ENCODE assay signal across 22 cellular contexts in the genomic region with DNA sequence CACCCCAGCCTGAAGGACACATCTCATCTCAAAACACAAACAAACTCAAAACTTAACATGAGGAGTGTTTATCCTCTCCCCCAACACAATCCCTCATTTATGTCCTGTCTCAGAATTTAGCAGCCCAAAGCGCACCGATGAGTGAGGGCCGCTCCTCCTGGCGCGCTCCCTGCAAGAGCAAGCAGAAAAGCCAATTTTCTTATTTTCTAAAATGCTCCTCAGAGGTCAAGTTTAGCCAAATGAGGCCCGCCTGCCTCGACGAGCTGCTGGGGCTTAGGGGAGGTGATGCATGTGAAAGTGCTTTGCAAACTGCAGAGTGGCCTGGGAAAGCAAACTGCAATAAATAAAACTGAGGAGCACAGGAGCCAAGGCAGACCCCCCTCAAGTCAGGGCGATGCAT. TPM values are rescaled to one million over a fixed set of nuclear protein-coding genes. Genes with fewer than 3 reads are reported as not detected.
A peak's percentile ranks its signal among the peaks of the same experiment; 100 is the strongest.
DNase-seq lines count a peak whose midpoint lies in the region; ATAC-seq and TF ChIP-seq lines count a peak whose summit lies in the region.
"Had no signal": no experiment of that assay in that cellular context is flagged by ENCODE, and none has a peak within 500 bp of the region (broad histone marks: within the 10 kb centered on the region; RNA-seq: fewer than 3 reads in every experiment).

No MANE protein-coding gene starts in this region.

- POLR2A ChIA-PET in MCF 10A (lab: Yijun Ruan, JAX): no interaction called here

- H3K9me3 ChIP-seq in mammary epithelial cell (replicated peaks; ENCODE audit: insufficient read depth, low read length): no peaks in the 10 kb centered on the region
- H3K9me3 ChIP-seq in mucosa of rectum (ENCODE audit: control insufficient read depth in 2 of 2, low read length in 2 of 2): no peaks in the 10 kb centered on the region
- no peaks in the 10 kb centered on the region for H3K9me3 ChIP-seq in stomach smooth muscle (ENCODE audit: control insufficient read depth in 2 of 2, low read length in 2 of 2)
- H3K9me3 ChIP-seq: A549 had no signal

- H3K9ac ChIP-seq in mammary epithelial cell (ENCODE audit: insufficient read depth, low read length) (no peak overlapping the region), mucosa of rectum (ENCODE audit: low read depth in 1 of 2, low read length in 2 of 2) (no peak overlapping the region), stomach smooth muscle (ENCODE audit: low read length in 2 of 2) (no peak overlapping the region)

- intact Hi-C loops in MCF 10A (cut with micrococcal nuclease): no loop called here
- intact Hi-C loops in mammary epithelial cell (cut with micrococcal nuclease): no loop called here

- dilution Hi-C loops in mammary epithelial cell (cut with HindIII; ENCODE audit: low sequenced_read_pairs): no loop called here

- TF ChIP-seq CTCF in MCF 10A (IDR thresholded peaks at IDR 0.05; ENCODE audit: unreplicated experiment) (no peak), mammary epithelial cell (conservative IDR thresholded peaks at IDR 0.05 in 1 of 2, IDR thresholded peaks at IDR 0.05 in 1 of 2; ENCODE audit: extremely low read depth in 1 of 2, insufficient read depth in 1 of 2, low read depth in 1 of 2, low read length in 2 of 2) (no peak)

- H3K27ac Mint-ChIP-seq in MCF 10A (ENCODE audit: low read depth, unreplicated experiment): peak overlapping the region; percentile 66
- H3K27ac Mint-ChIP-seq in effector memory CD8-positive, alpha-beta T cell: peak overlapping the region; percentile 28 to 44
- H3K27ac Mint-ChIP-seq: activated CD4-positive, alpha-beta memory T cell treated with anti-CD3 and anti-CD28 coated beads for 36 hours; B cell had no signal

- no peaks in the 10 kb centered on the region for H3K27me3 ChIP-seq in mammary epithelial cell (ENCODE audit: insufficient read depth, low read length)
- H3K27me3 ChIP-seq in mucosa of rectum (ENCODE audit: control insufficient read depth in 2 of 2, insufficient read depth in 2 of 2, low read length in 2 of 2): no peaks in the 10 kb centered on the region
- H3K27me3 ChIP-seq in stomach smooth muscle (ENCODE audit: control insufficient read depth in 1 of 2, insufficient read depth in 2 of 2, low read length in 2 of 2): no peaks in the 10 kb centered on the region

- CTCF ChIA-PET in MCF 10A (lab: Yijun Ruan, JAX): interaction anchor here (0.6 kb wide), 1 partner anchor 181 kb away, joined by 3 read pairs; no protein-coding TSS in a partner anchor
- CTCF ChIA-PET in mammary epithelial cell (lab: Charles Lee; ENCODE audit: low non-redundant PET): no interaction called here

- H3K9me3 Mint-ChIP-seq in MCF 10A (ENCODE audit: unreplicated experiment): no peaks in the 10 kb centered on the region
- no peaks in the 10 kb centered on the region for H3K9me3 Mint-ChIP-seq in effector memory CD8-positive, alpha-beta T cell
- H3K9me3 Mint-ChIP-seq: activated CD4-positive, alpha-beta memory T cell treated with anti-CD3 and anti-CD28 coated beads for 36 hours; CD8-positive, alpha-beta memory T cell had no signal

- no peak overlapping the region for H3K4me3 Mint-ChIP-seq in MCF 10A (ENCODE audit: unreplicated experiment)
- H3K4me3 Mint-ChIP-seq in effector memory CD8-positive, alpha-beta T cell: no peak overlapping the region
- H3K4me3 Mint-ChIP-seq: activated CD4-positive, alpha-beta memory T cell treated with anti-CD3 and anti-CD28 coated beads for 36 hours; B cell; CD8-positive, alpha-beta memory T cell had no signal

- H2AFZ ChIP-seq in mammary epithelial cell (ENCODE audit: low read depth, low read length): no peak overlapping the region
- H2AFZ ChIP-seq: PC-9 had no signal

- in situ Hi-C loops in mammary epithelial cell (cut with MboI; ENCODE audit: low sequenced_read_pairs in 2 of 2): no loop called here

- H3K4me3 ChIP-seq in mammary epithelial cell (replicated peaks in 1 of 3; ENCODE audit: insufficient read depth in 1 of 3, low read depth in 2 of 3, low read length in 3 of 3) (no peak overlapping the region), mucosa of rectum (ENCODE audit: low read length in 2 of 2) (no peak overlapping the region), stomach smooth muscle (ENCODE audit: low read length in 2 of 2) (no peak overlapping the region)
- H3K4me3 ChIP-seq: A549, coronary artery, PC-9 had no signal

- H3K4me1 Mint-ChIP-seq in MCF 10A (ENCODE audit: insufficient read depth, unreplicated experiment): no peaks in the 10 kb centered on the region
- H3K4me1 Mint-ChIP-seq in effector memory CD8-positive, alpha-beta T cell (ENCODE audit: low read depth in 2 of 2): peaks cover 28 to 49% of the 10 kb centered on the region in 2 donors

- peaks cover 30% of the 10 kb centered on the region for H3K36me3 Mint-ChIP-seq in MCF 10A (ENCODE audit: insufficient read depth, unreplicated experiment)
- H3K36me3 Mint-ChIP-seq in effector memory CD8-positive, alpha-beta T cell (ENCODE audit: insufficient read depth): peaks cover 34% of the 10 kb centered on the region

- no peaks in the 10 kb centered on the region for H3K4me1 ChIP-seq in mammary epithelial cell (ENCODE audit: insufficient read depth, low read length)
- H3K4me1 ChIP-seq in mucosa of rectum (ENCODE audit: control insufficient read depth in 2 of 2, insufficient read depth in 2 of 2, low read length in 2 of 2): peaks cover 8 to 10% of the 10 kb centered on the region in 2 donors
- H3K4me1 ChIP-seq in stomach smooth muscle (ENCODE audit: control insufficient read depth, insufficient read depth, low read length): peaks cover 70% of the 10 kb centered on the region
- H3K4me1 ChIP-seq: A549 had no signal

- H3K79me2 ChIP-seq in mammary epithelial cell (ENCODE audit: insufficient read depth, low read length): peaks cover 78% of the 10 kb centered on the region

- no peaks in the 10 kb centered on the region for H4K20me1 ChIP-seq in mammary epithelial cell (ENCODE audit: insufficient read depth, low read length)

- BruUV-seq in MCF 10A (replicated peaks; lab: Mats Ljungman, UMichigan) (no TSS peak), mammary epithelial cell (replicated peaks; lab: Mats Ljungman, UMichigan) (no TSS peak)

- no peak overlapping the region for H3K4me2 ChIP-seq in mammary epithelial cell (ENCODE audit: insufficient read depth, low read depth, low read length)
- H3K4me2 ChIP-seq: A549, PC-9 had no signal

- WGBS in mammary epithelial cell (ENCODE audit: low coverage, missing lambda C conversion rate): 94% methylated on average over 9 of the region's 9 CpGs

- H3K27me3 Mint-ChIP-seq in MCF 10A (ENCODE audit: insufficient read depth, unreplicated experiment): no peaks in the 10 kb centered on the region
- H3K27me3 Mint-ChIP-seq in effector memory CD8-positive, alpha-beta T cell: no peaks in the 10 kb centered on the region
- H3K27me3 Mint-ChIP-seq: activated CD4-positive, alpha-beta memory T cell treated with anti-CD3 and anti-CD28 coated beads for 36 hours; B cell; CD8-positive, alpha-beta memory T cell had no signal

- H3K36me3 ChIP-seq in mammary epithelial cell (ENCODE audit: insufficient read depth, low read length) (peaks cover 3% of the 10 kb centered on the region), mucosa of rectum (ENCODE audit: control insufficient read depth in 2 of 2, insufficient read depth in 2 of 2, low read length in 2 of 2) (peaks cover 22 to 29% of the 10 kb centered on the region in 2 donors), stomach smooth muscle (ENCODE audit: control insufficient read depth in 2 of 2, insufficient read depth in 2 of 2, low read length in 2 of 2) (peaks cover 11 to 20% of the 10 kb centered on the region in 2 donors)

- ATAC-seq in effector memory CD8-positive, alpha-beta T cell (replicated peaks): no peak
- no peak for ATAC-seq in HG03439 (IDR thresholded peaks at IDR 0.05; ENCODE audit: unreplicated experiment)
- ATAC-seq: A549, left colon had no signal

- H3K27ac ChIP-seq in mammary epithelial cell (ENCODE audit: insufficient read depth, low read depth, low read length) (no peak overlapping the region), mucosa of rectum (ENCODE audit: low read depth in 2 of 2, low read length in 2 of 2) (peak overlapping the region; percentile 34 to 38), stomach smooth muscle (ENCODE audit: low read length) (peak overlapping the region; percentile 69)
- H3K27ac ChIP-seq: A549, coronary artery, PC-9 had no signal

- DNase-seq in MCF 10A (ENCODE audit: unreplicated experiment): no peak
- no peak for DNase-seq in mammary epithelial cell
- no peak for DNase-seq in effector memory CD8-positive, alpha-beta T cell
- DNase-seq in hypothalamus (lab: John Stamatoyannopoulos, UW): no peak
- no peak for DNase-seq in NCI-H2171 treated with DMSO at 0.1 percent for 48 hours (lab: John Stamatoyannopoulos, UW)
- DNase-seq: activated CD4-positive, alpha-beta memory T cell treated with anti-CD3 and anti-CD28 coated beads for 36 hours; activated gamma-delta T cell treated with Interleukin-2 at 50 U/mL for 16 hours; amniotic stem cell; CD8-positive, alpha-beta memory T cell; DMS153; KG1; left colon; NCI-H1436 treated with DMSO at 0.1 percent for 48 hours; NCI-H524; PC-9; SIG-M5 had no signal

RNA-seq across cellular contexts. Expression of gene CAPS, which starts 28.9 kb away (rescaled TPM):
- total RNA-seq in MCF 10A (2022) (7.3 and 8.5 TPM in 2 replicates), mammary epithelial cell (10 to 100 TPM in 1 of 2 donors, 1 to 10 TPM in 1; 9.0 to 15.0 TPM)
- polyA plus RNA-seq in mammary epithelial cell: 8.8 TPM
- 1.7 TPM for polyA minus RNA-seq in mammary epithelial cell

RNA-seq across cellular contexts. Expression of gene RANBP3, which starts 34.9 kb away (rescaled TPM):
- total RNA-seq in MCF 10A (2022) (57.9 and 59.5 TPM in 2 replicates), mammary epithelial cell (10 to 100 TPM; 41.0 to 73.9 TPM)
- polyA plus RNA-seq in mammary epithelial cell: 62.7 TPM
- polyA minus RNA-seq in mammary epithelial cell: 116 TPM

RNA-seq across cellular contexts. Expression of gene VMAC, which starts 38.3 kb away (rescaled TPM):
- total RNA-seq in MCF 10A (2022) (6.6 and 7.0 TPM in 2 replicates), mammary epithelial cell (1 to 10 TPM; 3.4 to 7.3 TPM)
- polyA plus RNA-seq in mammary epithelial cell: 1.2 TPM
- polyA minus RNA-seq in mammary epithelial cell: 1.4 TPM

RNA-seq across cellular contexts. Expression of gene NDUFA11, which starts 39.4 kb away (rescaled TPM):
- total RNA-seq in MCF 10A (2022) (239 and 243 TPM in 2 replicates), mammary epithelial cell (100 to 1,000 TPM; 223 to 257 TPM)
- polyA plus RNA-seq in mammary epithelial cell: 522 TPM
- 25.0 TPM for polyA minus RNA-seq in mammary epithelial cell
